18 cellular contexts compared by ENCODE assay signal in genomic region chr6:149831380-149831820, GRCh38. TPM values are rescaled to one million over a fixed set of nuclear protein-coding genes. Genes with fewer than 3 reads are reported as not detected.
DNase-seq lines count a peak whose midpoint lies in the region; ATAC-seq and TF ChIP-seq lines count a peak whose summit lies in the region.
"Had no signal": no experiment of that assay in that cellular context is flagged by ENCODE, and none has a peak within 500 bp of the region (broad histone marks: within the 10 kb centered on the region; RNA-seq: fewer than 3 reads in every experiment).

No MANE protein-coding gene starts in this region.

- no peak overlapping the region for H3K9ac ChIP-seq in parathyroid adenoma
- H3K9ac ChIP-seq: SK-N-SH had no signal

- H2AFZ ChIP-seq in parathyroid adenoma, result peak overlapping the region; percentile 49

- H3K27me3 ChIP-seq in SJSA1 (replicated peaks) (no peaks in the 10 kb centered on the region), parathyroid adenoma (ENCODE audit: control insufficient read depth, insufficient read depth, low read length) (no peaks in the 10 kb centered on the region)
- H3K27me3 ChIP-seq: spleen had no signal

- H3K4me3 ChIP-seq in SJSA1, result peak overlapping the region; percentile 22
- peak overlapping the region; percentile 9 to 57 for H3K4me3 ChIP-seq in foreskin fibroblast (ENCODE audit: low read depth in 1 of 2, low read length in 2 of 2)
- no peak overlapping the region for H3K4me3 ChIP-seq in parathyroid adenoma (ENCODE audit: low read depth, low read length)
- H3K4me3 ChIP-seq: spleen had no signal

- ATAC-seq in GM21529 (IDR thresholded peaks at IDR 0.05; ENCODE audit: unreplicated experiment), result no peak
- ATAC-seq: stimulated activated naive B cell treated with anti-CD40 and anti-IgM and Interleukin-4, amounts not matched to agents 10 μg/mL and 1 μg/mL and 100 μg/mL, for 72 hours had no signal

- H3K4me2 ChIP-seq in parathyroid adenoma (ENCODE audit: low read length), result no peak overlapping the region
- H3K4me2 ChIP-seq: SK-N-SH had no signal

- H3K79me2 ChIP-seq in parathyroid adenoma, result peaks cover 16% of the 10 kb centered on the region

- H3K27ac ChIP-seq in SJSA1 (peak overlapping the region; percentile 88), parathyroid adenoma (peak overlapping the region; percentile 72)
- H3K27ac ChIP-seq: spleen had no signal

- TF ChIP-seq CTCF in foreskin fibroblast (IDR thresholded peaks at IDR 0.05; ENCODE audit: low read depth, low read length), result no peak
- TF ChIP-seq CTCF in parathyroid adenoma (IDR thresholded peaks at IDR 0.05), result no peak

- DNase-seq in C1 segment of cervical spinal cord (lab: John Stamatoyannopoulos, UW) (peak in 10 of 14 donors; percentile 7 to 85 (median 47)), SJSA1 (ENCODE audit: low read depth in 1 of 2, low spot score in 2 of 2) (peak; percentile 72 to 77), foreskin fibroblast (no peak), mucosa of gallbladder (ENCODE audit: low spot score) (no peak), germinal center (ENCODE audit: low spot score) (no peak)
- no peak for DNase-seq in activated CD4-positive, CD25-positive, alpha-beta regulatory T cell treated with anti-CD3 and anti-CD28 coated beads, Interleukin-2, amount 50 U/mL, for 72 hours
- DNase-seq: activated CD4-positive, alpha-beta T cell treated with anti-CD3 and anti-CD28 coated beads, Interleukin-2, amount 50 U/mL, for 48 hours; activated naive CD8-positive, alpha-beta T cell treated with anti-CD3 and anti-CD28 coated beads, Interleukin-2, amount 10 ng/mL, durations not matched to agents 7 days and 5 days; activated T-cell treated with anti-CD3 and anti-CD28 coated beads, Interleukin-2, amount 50 U/mL, for 48 hours; Caco-2; cerebellar nuclear complex; KBM-7; NCI-H2227 treated with DMSO at 0.1 percent for 48 hours; SK-N-SH; spleen; stimulated activated naive B cell treated with anti-CD40 and anti-IgM and Interleukin-4, amounts not matched to agents 10 μg/mL and 1 μg/mL and 100 μg/mL, for 72 hours had no signal

- H3K36me3 ChIP-seq in SJSA1, result peaks cover 54% of the 10 kb centered on the region
- H3K36me3 ChIP-seq in parathyroid adenoma (ENCODE audit: control insufficient read depth, insufficient read depth, low read length), result no peaks in the 10 kb centered on the region
- H3K36me3 ChIP-seq: spleen had no signal

- H3K9me3 ChIP-seq in SJSA1 (replicated peaks) (no peaks in the 10 kb centered on the region), parathyroid adenoma (ENCODE audit: control insufficient read depth, low read length) (no peaks in the 10 kb centered on the region)
- H3K9me3 ChIP-seq: Caco-2, SK-N-SH, spleen had no signal

- peaks cover 34% of the 10 kb centered on the region for H3K4me1 ChIP-seq in SJSA1 (replicated peaks)
- H3K4me1 ChIP-seq in parathyroid adenoma, result peaks cover 21% of the 10 kb centered on the region
- H3K4me1 ChIP-seq: Caco-2, spleen had no signal

RNA-seq across cellular contexts. Expression of gene LRP11, which starts 32.8 kb away (rescaled TPM):
- 55.7 and 143 TPM in 2 replicates for total RNA-seq in SJSA1 (2014; rRNA removed; shearing (Covaris generic))
- 50.0 TPM for total RNA-seq in mucosa of gallbladder

Comparison
In these comparisons a context has a peak if more than half of its experiments do, and no peak if none do; other contexts are left out.
1. DNase-seq: peak in C1 segment of cervical spinal cord (10 of 14) and SJSA1 (2 of 2); none in foreskin fibroblast (0 of 2), mucosa of gallbladder (single experiment), germinal center (single experiment) and activated CD4-positive, CD25-positive, alpha-beta regulatory T cell treated with anti-CD3 and anti-CD28 coated beads, Interleukin-2, amount 50 U/mL, for 72 hours (single experiment).